ENCODE assay signal across 9 cellular contexts in genomic region chr3:15982667-15983145, GRCh38.
DNase-seq lines count a peak whose midpoint lies in the region; ATAC-seq lines count a peak whose summit lies in the region.
"Had no signal": no experiment of that assay in that cellular context is flagged by ENCODE, and none has a peak within 500 bp of the region (broad histone marks: within the 10 kb centered on the region; RNA-seq: fewer than 3 reads in every experiment).

No MANE protein-coding gene starts in this region.

- H3K9me3 Mint-ChIP-seq in effector memory CD8-positive, alpha-beta T cell: no peaks in the 10 kb centered on the region

- peaks cover 23 to 27% of the 10 kb centered on the region in 2 donors for H3K27me3 Mint-ChIP-seq in effector memory CD8-positive, alpha-beta T cell

- no peaks in the 10 kb centered on the region for H3K4me1 Mint-ChIP-seq in effector memory CD8-positive, alpha-beta T cell (ENCODE audit: low read depth in 2 of 2)

- no peaks in the 10 kb centered on the region for H3K27me3 ChIP-seq in MG63

- H3K4me3 ChIP-seq in MG63: no peak overlapping the region
- H3K4me3 ChIP-seq in mesodermal cell (ENCODE audit: extremely low read depth, insufficient read depth, low read length, poor library complexity, severe bottlenecking): no peak overlapping the region

- ATAC-seq in effector memory CD8-positive, alpha-beta T cell (replicated peaks): no peak
- ATAC-seq in GM18511 (IDR thresholded peaks at IDR 0.05; ENCODE audit: unreplicated experiment): no peak

- peaks cover 12% of the 10 kb centered on the region for H3K4me1 ChIP-seq in mesodermal cell (ENCODE audit: control insufficient read depth, insufficient read depth, low read length, poor library complexity, severe bottlenecking)

- H3K9me3 ChIP-seq in MG63 (peaks cover 9% of the 10 kb centered on the region), mesodermal cell (ENCODE audit: control insufficient read depth, low read length) (peaks cover 5% of the 10 kb centered on the region)

- H3K4me3 Mint-ChIP-seq in effector memory CD8-positive, alpha-beta T cell: no peak overlapping the region
- H3K4me3 Mint-ChIP-seq: dendritic cell treated with granulocyte-macrophage colony-stimulating factor and Interleukin-4, amounts not matched to agents 40 ng/mL and 50 ng/mL, for 4 days had no signal

- 83 to 92% methylated on average over 5 to 10 of the region's 10 CpGs for WGBS in mesodermal cell (ENCODE audit: insufficient coverage in 2 of 2), 2 experiments

- DNase-seq in AG08396 (ENCODE audit: low spot score) (peak; percentile 90), MG63 (peak; percentile 92), cerebellum (ENCODE audit: low spot score) (peak; percentile 60)
- DNase-seq in activated effector memory CD4-positive, alpha-beta T cell treated with Interleukin-2 at 50 U/mL for 16 hours: no peak
- DNase-seq in effector memory CD8-positive, alpha-beta T cell: no peak
- DNase-seq in activated naive CD4-positive, alpha-beta T cell (lab: John Stamatoyannopoulos, UW): no peak

- no peak overlapping the region for H3K27ac Mint-ChIP-seq in effector memory CD8-positive, alpha-beta T cell
- H3K27ac Mint-ChIP-seq: dendritic cell treated with granulocyte-macrophage colony-stimulating factor and Interleukin-4, amounts not matched to agents 40 ng/mL and 50 ng/mL, for 4 days had no signal

- peak overlapping the region; percentile 69 for H3K27ac ChIP-seq in mesodermal cell (ENCODE audit: low read depth, low read length, severe bottlenecking)

- no peaks in the 10 kb centered on the region for H3K36me3 Mint-ChIP-seq in effector memory CD8-positive, alpha-beta T cell (ENCODE audit: insufficient read depth)

- H3K36me3 ChIP-seq in MG63: no peaks in the 10 kb centered on the region
- no peaks in the 10 kb centered on the region for H3K36me3 ChIP-seq in mesodermal cell (ENCODE audit: control insufficient read depth, insufficient read depth, low read length)

Comparison
In these comparisons a context has a peak if more than half of its experiments do, and no peak if none do; other contexts are left out.
1. DNase-seq: peak in AG08396 (single experiment), MG63 (single experiment) and cerebellum (single experiment); none in activated effector memory CD4-positive, alpha-beta T cell treated with Interleukin-2 at 50 U/mL for 16 hours (single experiment), effector memory CD8-positive, alpha-beta T cell (0 of 3) and activated naive CD4-positive, alpha-beta T cell (0 of 4).